Comparison of ENCODE assay signal across 10 cellular contexts in genomic region chr5:140840978-140841962, GRCh38. TPM values are rescaled to one million over a fixed set of nuclear protein-coding genes. Genes with fewer than 3 reads are reported as not detected.
DNase-seq lines count a peak whose midpoint lies in the region; ATAC-seq and TF ChIP-seq lines count a peak whose summit lies in the region.
"Had no signal": no experiment of that assay in that cellular context is flagged by ENCODE, and none has a peak within 500 bp of the region (broad histone marks: within the 10 kb centered on the region; RNA-seq: fewer than 3 reads in every experiment).

PCDHA8 (plus strand) TSS chr5:140841187; CDS start chr5:140841322, 135 bp downstream.

- H3K27ac ChIP-seq in HUES64 (ENCODE audit: low read depth, low read length) (no peak within 1 kb of the TSS), iPS-18a (ENCODE audit: low read length) (no peak within 1 kb of the TSS), psoas muscle (no peak within 1 kb of the TSS), prostate gland (no peak within 1 kb of the TSS)

- H3K4me3 ChIP-seq in HUES64 (ENCODE audit: low read length) (peak within 1 kb of the TSS; percentile 35), iPS-18a (ENCODE audit: low read length) (peak within 1 kb of the TSS; percentile 37), psoas muscle (no peak within 1 kb of the TSS), prostate gland (no peak within 1 kb of the TSS)

- H3K27me3 ChIP-seq in HUES64 (ENCODE audit: insufficient read depth, low read length) (no peaks in the 10 kb centered on the region), iPS-18a (ENCODE audit: control insufficient read depth, insufficient read depth, low read length) (no peaks in the 10 kb centered on the region), psoas muscle (ENCODE audit: insufficient read depth in 3 of 3, low read length in 2 of 3) (peaks cover 0 to under 1% (median 0%) of the 10 kb centered on the region in 3 donors), prostate gland (replicated peaks; ENCODE audit: insufficient read depth) (peaks cover 4% of the 10 kb centered on the region)

- 85% methylated on average over 46 of the region's 47 CpGs for WGBS in HUES64
- WGBS in psoas muscle, 3 donors: 16 to 24% (median 21%) methylated on average over 43 to 47 of the region's 47 CpGs
- 21% methylated on average over 46 of the region's 47 CpGs for WGBS in prostate gland

- no peak for TF ChIP-seq POLR2A in prostate gland (IDR thresholded peaks at IDR 0.05)

- no peak within 1 kb of the TSS for H3K9ac ChIP-seq in HUES64 (ENCODE audit: low read depth, low read length)
- no peak within 1 kb of the TSS for H3K9ac ChIP-seq in iPS-18a (ENCODE audit: low read length)

- intact Hi-C loops in psoas muscle (cut with DNase I): no loop called here
- intact Hi-C loops in prostate gland (cut with DNase I): no loop called here

- ATAC-seq in psoas muscle: no peak
- ATAC-seq in HG03139 (IDR thresholded peaks at IDR 0.05; ENCODE audit: unreplicated experiment): no peak
- ATAC-seq: activated naive CD4-positive, alpha-beta T cell treated with anti-CD3 and anti-CD28 coated beads, Interleukin-2, amount 50 U/mL, for 72 hours had no signal

- H3K9me3 ChIP-seq in HUES64 (ENCODE audit: insufficient read depth, low read depth, low read length) (no peaks in the 10 kb centered on the region), iPS-18a (ENCODE audit: control insufficient read depth, low read depth, low read length) (no peaks in the 10 kb centered on the region), psoas muscle (peaks cover 7% of the 10 kb centered on the region), prostate gland (no peaks in the 10 kb centered on the region)

- H3K4me1 ChIP-seq in HUES64 (ENCODE audit: insufficient read depth, low read length) (no peaks in the 10 kb centered on the region), iPS-18a (ENCODE audit: control insufficient read depth, low read depth, low read length) (no peaks in the 10 kb centered on the region), psoas muscle (no peaks in the 10 kb centered on the region), prostate gland (replicated peaks) (no peaks in the 10 kb centered on the region)

- in situ Hi-C loops in SK-MEL-5 (cut with HindIII; ENCODE audit: low pct_unique_long_range_greater_than_20kb, low sequenced_read_pairs): no loop called here

- no peak for TF ChIP-seq CTCF in psoas muscle (IDR thresholded peaks at IDR 0.05)
- no peak for TF ChIP-seq CTCF in prostate gland (IDR thresholded peaks at IDR 0.05)

- DNase-seq in DMS53 (lab: John Stamatoyannopoulos, UW) (peak; percentile 78), SK-MEL-5 (ENCODE audit: low read depth, low spot score) (peak; percentile 55), psoas muscle (no peak), prostate gland (ENCODE audit: low spot score) (no peak), KG1 (lab: John Stamatoyannopoulos, UW) (no peak)

- H3K36me3 ChIP-seq in HUES64 (ENCODE audit: insufficient read depth, low read length) (no peaks in the 10 kb centered on the region), iPS-18a (ENCODE audit: control insufficient read depth, low read depth, low read length) (no peaks in the 10 kb centered on the region), psoas muscle (ENCODE audit: insufficient read depth in 1 of 2, low read depth in 1 of 2) (no peaks in the 10 kb centered on the region), prostate gland (no peaks in the 10 kb centered on the region)

RNA-seq across cellular contexts. Expression of gene PCDHA8, which starts in this region (rescaled TPM):
- 0.05 TPM for polyA plus RNA-seq in HUES64 (2013, experiment 1 of 2)
- polyA plus RNA-seq in HUES64 (2013, experiment 2 of 2): 0.06 TPM
- total RNA-seq in SK-MEL-5 (2014; rRNA removed; shearing (Covaris generic)): 0.03 TPM in 1 of 2 replicates, not detected in the other
- polyA plus RNA-seq in SK-MEL-5 (2015; cell fraction: cytosol; rRNA removed): 0.10 and 0.16 TPM in 2 replicates
- polyA plus RNA-seq in SK-MEL-5 (2015; cell fraction: nucleus; rRNA removed): not detected in 2 replicates
- under 1 TPM in 1 of 4 donors, not detected in 3; 0.12 TPM for total RNA-seq in psoas muscle
- under 1 TPM in 1 of 3 donors, not detected in 2; 0.01 TPM for polyA plus RNA-seq in psoas muscle
- total RNA-seq in prostate gland: under 1 TPM; 0.17 to 0.36 TPM
- total RNA-seq: activated naive CD4-positive, alpha-beta T cell treated with anti-CD3 and anti-CD28 coated beads, Interleukin-2, amount 50 U/mL, for 72 hours; LHCN-M2 had no signal

Comparison
In these comparisons a context has a peak if more than half of its experiments do, and no peak if none do; other contexts are left out.
1. Peak in DNase-seq in SK-MEL-5; RNA of the gene not detected or under 1 TPM.
2. H3K4me3 ChIP-seq: peak in HUES64 (single experiment) and iPS-18a (single experiment); none in psoas muscle (single experiment) and prostate gland (0 of 2).